In the genomic region with DNA sequence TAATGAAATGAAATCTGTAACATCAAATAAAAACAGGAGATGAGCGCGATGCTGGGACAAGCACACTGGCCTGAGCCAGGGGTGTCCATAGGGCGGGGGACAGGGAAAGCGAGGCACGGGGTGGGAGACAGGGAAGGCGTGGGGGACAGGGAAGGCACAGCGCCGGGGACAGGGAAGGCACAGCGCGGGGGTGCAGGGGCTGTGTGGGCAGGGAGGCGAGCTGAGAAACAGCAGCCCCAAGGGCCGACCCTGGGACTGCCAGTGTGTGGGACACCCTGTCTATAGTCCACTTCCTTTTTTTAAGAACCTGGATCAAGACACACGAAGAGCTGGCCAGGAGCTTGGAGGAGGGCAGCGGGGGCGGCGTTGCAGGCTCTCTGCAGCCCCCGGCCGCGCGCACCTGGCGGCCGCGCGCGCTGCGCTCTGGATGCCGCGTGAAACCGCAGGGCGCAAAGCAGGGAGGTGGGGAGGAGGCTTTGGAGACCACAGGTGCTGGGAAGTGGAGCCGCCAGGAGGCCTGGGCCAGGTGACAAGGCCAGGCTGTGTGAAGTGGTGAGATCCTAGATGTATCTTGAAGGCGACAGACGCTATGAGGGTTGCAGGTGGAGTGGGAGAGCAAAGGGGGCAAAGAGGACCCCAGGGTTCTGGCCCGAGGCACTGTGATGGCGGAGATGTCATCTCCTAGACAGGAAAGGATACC, we compare ENCODE assay signal across 23 cellular contexts.
"Had no signal": no experiment of that assay in that cellular context is flagged by ENCODE, and none has a peak within 500 bp of the region (broad histone marks: within the 10 kb centered on the region; RNA-seq: fewer than 3 reads in every experiment).

No MANE protein-coding gene starts in this region.

- H3K9me3 Mint-ChIP-seq: activated CD4-positive, alpha-beta T cell treated with anti-CD3 and anti-CD28 coated beads, Interleukin-2, amount 10 ng/mL, durations not matched to agents 24 days and 14 days; activated naive CD4-positive, alpha-beta T cell treated with anti-CD3 and anti-CD28 coated beads for 36 hours; activated naive CD8-positive, alpha-beta T cell treated with anti-CD3 and anti-CD28 coated beads, Interleukin-2, amount 50 U/mL, for 24 hours; activated T-cell treated with anti-CD3 and anti-CD28 coated beads, Interleukin-2, amount 50 U/mL, for 4 hours; immature natural killer cell; nephron; stimulated activated naive CD8-positive, alpha-beta T cell treated with anti-CD3 and anti-CD28 coated beads, Interleukin-15, Interleukin-2, amounts not matched to agents 100 ng/mL and 50 ng/mL, for 24 hours; T-cell had no signal

- H3K36me3 ChIP-seq: esophagus muscularis mucosa, heart right ventricle had no signal

- H3K27me3 ChIP-seq: esophagus muscularis mucosa, gastroesophageal sphincter, heart right ventricle had no signal

- H3K9ac ChIP-seq: SK-N-SH had no signal

- DNase-seq: activated CD4-positive, alpha-beta T cell treated with anti-CD3 and anti-CD28 coated beads, Interleukin-2, amount 10 ng/mL, durations not matched to agents 24 days and 14 days; activated CD4-positive, CD25-positive, alpha-beta regulatory T cell; activated CD8-positive, alpha-beta T cell treated with anti-CD3 and anti-CD28 coated beads, Interleukin-2, amount 10 ng/mL, durations not matched to agents 7 days and 5 days; activated naive CD4-positive, alpha-beta T cell treated with anti-CD3 and anti-CD28 coated beads for 36 hours; activated naive CD8-positive, alpha-beta T cell treated with anti-CD3 and anti-CD28 coated beads, Interleukin-2, amount 50 U/mL, for 24 hours; activated T-cell treated with anti-CD3 and anti-CD28 coated beads, Interleukin-2, amount 50 U/mL, for 4 hours; aorta; cortex of kidney; effector CD4-positive, alpha-beta T cell; heart right ventricle; immature natural killer cell; kidney glomerular epithelial cell; mesendoderm; nucleus accumbens; SK-N-SH; stimulated activated CD4-positive, alpha-beta T cell treated with anti-CD3 and anti-CD28 coated beads, Interleukin-12 subunit alpha, Interleukin-12 subunit beta, amount 100 ng/mL, for 4 hours; stimulated activated CD4-positive, alpha-beta T cell treated with anti-CD3 and anti-CD28 coated beads, Interleukin-1b, Interleukin-23, amount 100 ng/mL, for 48 hours; stimulated activated CD8-positive, alpha-beta memory T cell treated with anti-CD3 and anti-CD28 coated beads, Interleukin-4, amount 100 ng/mL, for 48 hours; T-cell had no signal

- H3K4me3 Mint-ChIP-seq: activated CD4-positive, alpha-beta T cell treated with anti-CD3 and anti-CD28 coated beads, Interleukin-2, amount 10 ng/mL, durations not matched to agents 24 days and 14 days; activated CD8-positive, alpha-beta T cell treated with anti-CD3 and anti-CD28 coated beads, Interleukin-2, amount 10 ng/mL, durations not matched to agents 7 days and 5 days; activated naive CD4-positive, alpha-beta T cell treated with anti-CD3 and anti-CD28 coated beads for 36 hours; activated naive CD8-positive, alpha-beta T cell treated with anti-CD3 and anti-CD28 coated beads, Interleukin-2, amount 50 U/mL, for 24 hours; activated T-cell treated with anti-CD3 and anti-CD28 coated beads, Interleukin-2, amount 50 U/mL, for 4 hours; immature natural killer cell; nephron; stimulated activated naive CD8-positive, alpha-beta T cell treated with anti-CD3 and anti-CD28 coated beads, Interleukin-15, Interleukin-2, amounts not matched to agents 100 ng/mL and 50 ng/mL, for 24 hours; T-cell had no signal

- H3K9me3 ChIP-seq: esophagus muscularis mucosa, gastroesophageal sphincter, heart right ventricle, SK-N-SH had no signal

- H3K27ac ChIP-seq: esophagus muscularis mucosa, gastroesophageal sphincter, heart right ventricle had no signal

- ATAC-seq: activated CD8-positive, alpha-beta T cell treated with anti-CD3 and anti-CD28 coated beads, Interleukin-2, amount 10 ng/mL, durations not matched to agents 7 days and 5 days; activated naive CD8-positive, alpha-beta T cell treated with anti-CD3 and anti-CD28 coated beads, Interleukin-2, amount 50 U/mL, for 24 hours; activated T-cell treated with anti-CD3 and anti-CD28 coated beads, Interleukin-2, amount 50 U/mL, for 4 hours; gastroesophageal sphincter; T-cell had no signal

- H3K36me3 Mint-ChIP-seq: immature natural killer cell, T-cell had no signal

- H3K4me3 ChIP-seq: esophagus muscularis mucosa, gastroesophageal sphincter, heart right ventricle had no signal

- H3K4me2 ChIP-seq: SK-N-SH had no signal

- H3K27ac Mint-ChIP-seq: activated CD4-positive, alpha-beta T cell treated with anti-CD3 and anti-CD28 coated beads, Interleukin-2, amount 10 ng/mL, durations not matched to agents 24 days and 14 days; activated CD8-positive, alpha-beta T cell treated with anti-CD3 and anti-CD28 coated beads, Interleukin-2, amount 10 ng/mL, durations not matched to agents 7 days and 5 days; activated naive CD4-positive, alpha-beta T cell treated with anti-CD3 and anti-CD28 coated beads for 36 hours; activated naive CD8-positive, alpha-beta T cell treated with anti-CD3 and anti-CD28 coated beads, Interleukin-2, amount 50 U/mL, for 24 hours; immature natural killer cell; nephron; stimulated activated naive CD8-positive, alpha-beta T cell treated with anti-CD3 and anti-CD28 coated beads, Interleukin-15, Interleukin-2, amounts not matched to agents 100 ng/mL and 50 ng/mL, for 24 hours; T-cell had no signal

- H3K4me1 Mint-ChIP-seq: immature natural killer cell had no signal
